10 cellular contexts compared by ENCODE assay signal in genomic region chr15:80179025-80179759, GRCh38. TPM values are rescaled to one million over a fixed set of nuclear protein-coding genes. Genes with fewer than 3 reads are reported as not detected.
DNase-seq lines count a peak whose midpoint lies in the region; ATAC-seq and TF ChIP-seq lines count a peak whose summit lies in the region.
"Had no signal": no experiment of that assay in that cellular context is flagged by ENCODE, and none has a peak within 500 bp of the region (broad histone marks: within the 10 kb centered on the region; RNA-seq: fewer than 3 reads in every experiment).

No MANE protein-coding gene starts in this region.

- H3K79me1 ChIP-seq in neuronal stem cell (ENCODE audit: low read depth, low read length), result no peaks in the 10 kb centered on the region

- no peak for TF ChIP-seq CTCF in BJ (IDR thresholded peaks at IDR 0.05; ENCODE audit: insufficient read depth, low read depth, low read length)

- WGBS in neuronal stem cell (ENCODE audit: extremely low coverage in 2 of 2, insufficient read length in 2 of 2, insufficient replicate concordance in 1 of 2), 2 donors, result no CpG with 5 or more reads among the region's 17 CpGs

- peak overlapping the region; percentile 32 for H2BK15ac ChIP-seq in neuronal stem cell (ENCODE audit: low read length)

- peak overlapping the region; percentile 28 for H3K23ac ChIP-seq in neuronal stem cell (ENCODE audit: low read depth, low read length, poor library complexity)

- H3K14ac ChIP-seq in neuronal stem cell (ENCODE audit: low read length), result no peak overlapping the region

- H3K4me3 ChIP-seq in BJ (ENCODE audit: low read depth, low read length) (no peak overlapping the region), neuronal stem cell (ENCODE audit: low read length in 2 of 2) (no peak overlapping the region)
- H3K4me3 ChIP-seq in CD8-positive, alpha-beta memory T cell (ENCODE audit: low read length), result no peak overlapping the region
- H3K4me3 ChIP-seq: spleen, suprapubic skin had no signal

- no peaks in the 10 kb centered on the region for H3K27me3 ChIP-seq in BJ (ENCODE audit: control insufficient read depth, insufficient read depth, low read length)
- H3K27me3 ChIP-seq in neuronal stem cell (ENCODE audit: control insufficient read depth in 3 of 3, insufficient read depth in 3 of 3, low read depth in 1 of 3, low read length in 3 of 3), result no peaks in the 10 kb centered on the region
- no peaks in the 10 kb centered on the region for H3K27me3 ChIP-seq in CD8-positive, alpha-beta memory T cell (ENCODE audit: insufficient read depth, low read length, poor library complexity, severe bottlenecking)
- H3K27me3 ChIP-seq: spleen, suprapubic skin had no signal

- no peak overlapping the region for H3K4me2 ChIP-seq in neuronal stem cell (ENCODE audit: insufficient read depth, low read length, poor library complexity, severe bottlenecking)

- H3K9me3 ChIP-seq in neuronal stem cell (replicated peaks in 1 of 2; ENCODE audit: control insufficient read depth in 2 of 2, insufficient read depth in 1 of 2, low read depth in 1 of 2, low read length in 2 of 2), result no peaks in the 10 kb centered on the region
- H3K9me3 ChIP-seq in CD8-positive, alpha-beta memory T cell (ENCODE audit: low read length), result no peaks in the 10 kb centered on the region
- H3K9me3 ChIP-seq: spleen, suprapubic skin had no signal

- H3K27ac ChIP-seq in neuronal stem cell (replicated peaks; ENCODE audit: low read length), result no peak overlapping the region
- H3K27ac ChIP-seq in CD8-positive, alpha-beta memory T cell (ENCODE audit: low read depth, low read length), result no peak overlapping the region
- H3K27ac ChIP-seq: spleen, suprapubic skin had no signal

- no peak overlapping the region for H3K4ac ChIP-seq in neuronal stem cell (ENCODE audit: low read length)

- no peak overlapping the region for H2AFZ ChIP-seq in neuronal stem cell (ENCODE audit: low read length)

- no peaks in the 10 kb centered on the region for H3K4me1 ChIP-seq in neuronal stem cell (ENCODE audit: control insufficient read depth in 2 of 2, insufficient read depth in 1 of 2, low read depth in 1 of 2, low read length in 2 of 2)
- no peaks in the 10 kb centered on the region for H3K4me1 ChIP-seq in CD8-positive, alpha-beta memory T cell (ENCODE audit: insufficient read depth, low read length)
- H3K4me1 ChIP-seq: spleen had no signal

- peak overlapping the region in 1 of 8 donors; percentile 30 for H3K27ac Mint-ChIP-seq in CD8-positive, alpha-beta memory T cell

- CTCF ChIA-PET in BJ (lab: Yijun Ruan, JAX), result interaction anchor here (1.1 kb wide), 1 partner anchor 839 kb away, joined by 3 read pairs; no protein-coding TSS in a partner anchor
- CTCF ChIA-PET in CD8-positive, alpha-beta memory T cell (lab: Charles Lee), result no interaction called here

- ATAC-seq in HG02610 (IDR thresholded peaks at IDR 0.05; ENCODE audit: unreplicated experiment) (no peak), HG03280 (IDR thresholded peaks at IDR 0.05; ENCODE audit: unreplicated experiment) (no peak)

- no peaks in the 10 kb centered on the region for H3K4me1 Mint-ChIP-seq in CD8-positive, alpha-beta memory T cell

- H3K36me3 Mint-ChIP-seq in CD8-positive, alpha-beta memory T cell, result peaks cover 6 to 46% (median 8%) of the 10 kb centered on the region in 3 donors

- peak overlapping the region; percentile 45 for H2AK5ac ChIP-seq in neuronal stem cell (ENCODE audit: low read depth, low read length)

- POLR2A ChIA-PET in BJ (lab: Charles Lee), result no interaction called here
- POLR2A ChIA-PET in CD8-positive, alpha-beta memory T cell (lab: Charles Lee), result no interaction called here

- peak overlapping the region; percentile 46 for H2BK5ac ChIP-seq in neuronal stem cell (ENCODE audit: low read length)

- peak overlapping the region; percentile 4 for H4K91ac ChIP-seq in neuronal stem cell (ENCODE audit: low read depth, low read length, poor library complexity)

- no peak overlapping the region for H2BK12ac ChIP-seq in neuronal stem cell (ENCODE audit: low read length)

- no peaks in the 10 kb centered on the region for H3K9me3 Mint-ChIP-seq in CD8-positive, alpha-beta memory T cell

- H4K8ac ChIP-seq in neuronal stem cell (ENCODE audit: low read depth, low read length), result no peak overlapping the region

- H3K18ac ChIP-seq in neuronal stem cell (ENCODE audit: low read length), result peak overlapping the region; percentile 78

- peaks cover 4% of the 10 kb centered on the region for H3K36me3 ChIP-seq in BJ (ENCODE audit: control insufficient read depth, insufficient read depth, low read length)
- peaks cover 4 to 10% of the 10 kb centered on the region in 2 donors for H3K36me3 ChIP-seq in neuronal stem cell (replicated peaks in 1 of 2; ENCODE audit: control insufficient read depth in 2 of 2, insufficient read depth in 2 of 2, low read length in 2 of 2)
- H3K36me3 ChIP-seq in CD8-positive, alpha-beta memory T cell (ENCODE audit: insufficient read depth, low read length), result no peaks in the 10 kb centered on the region

- peak overlapping the region; percentile 31 for H3K9ac ChIP-seq in neuronal stem cell (ENCODE audit: low read depth, low read length, poor library complexity)

- no peak overlapping the region for H3K4me3 Mint-ChIP-seq in CD8-positive, alpha-beta memory T cell

- DNase-seq in BJ (ENCODE audit: low read depth) (peak; percentile 78), M059J (ENCODE audit: low read depth) (peak; percentile 92), dermis blood vessel endothelial cell (peak; percentile 91), neuronal stem cell (ENCODE audit: low spot score) (no peak), SKM-1 (lab: John Stamatoyannopoulos, UW; ENCODE audit: unreplicated experiment) (no peak)
- no peak for DNase-seq in CD8-positive, alpha-beta memory T cell
- DNase-seq: spleen had no signal

- no peak overlapping the region for H2BK120ac ChIP-seq in neuronal stem cell (ENCODE audit: low read depth, low read length)

- H3K27me3 Mint-ChIP-seq in CD8-positive, alpha-beta memory T cell, result no peaks in the 10 kb centered on the region

RNA-seq across cellular contexts. Expression of gene FAH, which starts 26.4 kb away (rescaled TPM):
- 54.8 and 72.3 TPM in 2 replicates for polyA plus RNA-seq in BJ (2011; rRNA removed)
- polyA minus RNA-seq in BJ (2011; rRNA and poly(A)+ RNA removed), result 54.2 and 96.2 TPM in 2 replicates
- total RNA-seq in M059J (2014; rRNA removed; shearing (Covaris generic)), result 40.4 and 50.0 TPM in 2 replicates
- 5.3 and 10.3 TPM in 2 replicates for total RNA-seq in dermis blood vessel endothelial cell
- polyA plus RNA-seq in neuronal stem cell (2013, experiment 1 of 2), result 8.8 TPM
- 7.9 TPM for polyA plus RNA-seq in neuronal stem cell (2013, experiment 2 of 2)
- total RNA-seq in CD8-positive, alpha-beta memory T cell, result 10 to 100 TPM; 63.8 TPM
- polyA plus RNA-seq in CD8-positive, alpha-beta memory T cell, result 4.8 TPM

Comparison
In these comparisons a context has a peak if more than half of its experiments do, and no peak if none do; other contexts are left out.
1. DNase-seq: peak in BJ (single experiment), M059J (single experiment) and dermis blood vessel endothelial cell (single experiment); none in neuronal stem cell (single experiment), CD8-positive, alpha-beta memory T cell (0 of 5) and SKM-1 (single experiment).